ENCODE assay signal across 16 cellular contexts in genomic region chr2:235757212-235757611, GRCh38.
"Had no signal": no experiment of that assay in that cellular context is flagged by ENCODE, and none has a peak within 500 bp of the region (broad histone marks: within the 10 kb centered on the region; RNA-seq: fewer than 3 reads in every experiment).

No MANE protein-coding gene starts in this region.

- H3K4me1 ChIP-seq: gastroesophageal sphincter, right atrium auricular region, testis had no signal

- ATAC-seq: gastroesophageal sphincter; left cardiac atrium; naive thymus-derived CD4-positive, alpha-beta T cell had no signal

- H3K27me3 Mint-ChIP-seq: central memory CD8-positive, alpha-beta T cell; dendritic cell treated with granulocyte-macrophage colony-stimulating factor and Interleukin-4, amounts not matched to agents 40 ng/mL and 50 ng/mL, for 4 days; stimulated activated naive CD8-positive, alpha-beta T cell treated with anti-CD3 and anti-CD28 coated beads, Interleukin-15, Interleukin-2, amounts not matched to agents 100 ng/mL and 50 ng/mL, for 24 hours had no signal

- DNase-seq: esophagus squamous epithelium; foreskin fibroblast; kidney; left cardiac atrium; naive thymus-derived CD4-positive, alpha-beta T cell; nephron progenitor cell; small intestine; stimulated activated CD4-positive, alpha-beta T cell treated with anti-CD3 and anti-CD28 coated beads, Interleukin-12 subunit alpha, Interleukin-12 subunit beta, amount 100 ng/mL, for 4 hours; testis had no signal

- H3K27me3 ChIP-seq: esophagus squamous epithelium, gastroesophageal sphincter, neutrophil, right atrium auricular region, testis, tibial nerve had no signal

- H3K4me3 ChIP-seq: esophagus squamous epithelium, gastroesophageal sphincter, right atrium auricular region, testis, tibial nerve had no signal

- H3K9me3 ChIP-seq: esophagus squamous epithelium, gastroesophageal sphincter, neutrophil, right atrium auricular region, testis, tibial nerve had no signal

- H3K36me3 Mint-ChIP-seq: naive thymus-derived CD4-positive, alpha-beta T cell had no signal

- H3K9me3 Mint-ChIP-seq: central memory CD8-positive, alpha-beta T cell; dendritic cell treated with granulocyte-macrophage colony-stimulating factor and Interleukin-4, amounts not matched to agents 40 ng/mL and 50 ng/mL, for 4 days; nephron progenitor cell; stimulated activated naive CD8-positive, alpha-beta T cell treated with anti-CD3 and anti-CD28 coated beads, Interleukin-15, Interleukin-2, amounts not matched to agents 100 ng/mL and 50 ng/mL, for 24 hours had no signal

- H3K27ac ChIP-seq: esophagus squamous epithelium, gastroesophageal sphincter, neutrophil, right atrium auricular region, testis, tibial nerve had no signal

- H3K27ac Mint-ChIP-seq: dendritic cell treated with granulocyte-macrophage colony-stimulating factor and Interleukin-4, amounts not matched to agents 40 ng/mL and 50 ng/mL, for 4 days; naive thymus-derived CD4-positive, alpha-beta T cell; stimulated activated naive CD8-positive, alpha-beta T cell treated with anti-CD3 and anti-CD28 coated beads, Interleukin-15, Interleukin-2, amounts not matched to agents 100 ng/mL and 50 ng/mL, for 24 hours had no signal

- H3K36me3 ChIP-seq: neutrophil, right atrium auricular region had no signal

- H3K4me1 Mint-ChIP-seq: central memory CD8-positive, alpha-beta T cell; naive thymus-derived CD4-positive, alpha-beta T cell had no signal

- H3K4me3 Mint-ChIP-seq: central memory CD8-positive, alpha-beta T cell; dendritic cell treated with granulocyte-macrophage colony-stimulating factor and Interleukin-4, amounts not matched to agents 40 ng/mL and 50 ng/mL, for 4 days; naive thymus-derived CD4-positive, alpha-beta T cell; nephron progenitor cell; stimulated activated naive CD8-positive, alpha-beta T cell treated with anti-CD3 and anti-CD28 coated beads, Interleukin-15, Interleukin-2, amounts not matched to agents 100 ng/mL and 50 ng/mL, for 24 hours had no signal
